In the genomic region with DNA sequence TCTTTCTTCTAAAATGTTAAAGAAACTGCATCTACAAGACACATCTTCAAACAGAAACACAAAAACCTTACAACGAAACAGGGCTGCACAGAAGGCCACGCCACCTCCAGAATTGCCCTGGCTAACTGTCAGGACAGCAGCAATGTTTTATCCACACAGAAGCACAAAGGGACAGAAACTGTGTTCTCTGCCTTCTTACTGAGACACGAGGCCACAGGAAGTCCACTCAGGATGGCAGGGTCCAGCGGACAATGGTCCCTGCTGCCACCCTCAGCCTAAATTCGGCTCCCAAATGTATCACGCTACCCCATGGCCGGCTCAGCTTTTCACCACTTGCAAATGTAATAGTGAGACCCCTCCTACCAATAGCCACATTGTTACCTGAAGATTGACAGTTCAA, we compare ENCODE assay signal across 1 cellular context.
TF ChIP-seq lines count a peak whose summit lies in the region.

No MANE protein-coding gene starts in this region.

TF ChIP-seq in H1, 55 proteins besides CTCF, POLR2A, EP300 and RAD21:
- TF ChIP-seq CTBP2 (IDR thresholded peaks at IDR 0.05; ENCODE audit: borderline replicate concordance, insufficient read depth, insufficient read length, low read length), result no peak
- TF ChIP-seq ATF3 (IDR thresholded peaks at IDR 0.05; ENCODE audit: insufficient read depth, low read depth, low read length), result no peak
- no peak for TF ChIP-seq SIX5 (IDR thresholded peaks at IDR 0.05; ENCODE audit: low read depth, low read length)
- TF ChIP-seq BACH1 (IDR thresholded peaks at IDR 0.05; ENCODE audit: low read length), result no peak
- no peak for TF ChIP-seq NANOG (IDR thresholded peaks at IDR 0.05; ENCODE audit: insufficient read depth, low read depth, low read length, poor library complexity, severe bottlenecking)
- no peak for TF ChIP-seq TBP (IDR thresholded peaks at IDR 0.05; ENCODE audit: low read depth, low read length)
- TF ChIP-seq BCL11A (IDR thresholded peaks at IDR 0.05; ENCODE audit: low read depth in 2 of 2, low read length in 2 of 2), result no peak
- TF ChIP-seq PHF8 (conservative IDR thresholded peaks at IDR 0.05; ENCODE audit: low read depth, low read length), result no peak
- no peak for TF ChIP-seq SIN3A (conservative IDR thresholded peaks at IDR 0.05 in 1 of 2, IDR thresholded peaks at IDR 0.05 in 1 of 2; ENCODE audit: low read depth in 1 of 2, low read length in 2 of 2)
- no peak for TF ChIP-seq SIRT6 (IDR thresholded peaks at IDR 0.05; ENCODE audit: low read length)
- TF ChIP-seq GTF2F1 (IDR thresholded peaks at IDR 0.05; ENCODE audit: borderline replicate concordance, low read depth, low read length), result no peak
